In the genomic region with DNA sequence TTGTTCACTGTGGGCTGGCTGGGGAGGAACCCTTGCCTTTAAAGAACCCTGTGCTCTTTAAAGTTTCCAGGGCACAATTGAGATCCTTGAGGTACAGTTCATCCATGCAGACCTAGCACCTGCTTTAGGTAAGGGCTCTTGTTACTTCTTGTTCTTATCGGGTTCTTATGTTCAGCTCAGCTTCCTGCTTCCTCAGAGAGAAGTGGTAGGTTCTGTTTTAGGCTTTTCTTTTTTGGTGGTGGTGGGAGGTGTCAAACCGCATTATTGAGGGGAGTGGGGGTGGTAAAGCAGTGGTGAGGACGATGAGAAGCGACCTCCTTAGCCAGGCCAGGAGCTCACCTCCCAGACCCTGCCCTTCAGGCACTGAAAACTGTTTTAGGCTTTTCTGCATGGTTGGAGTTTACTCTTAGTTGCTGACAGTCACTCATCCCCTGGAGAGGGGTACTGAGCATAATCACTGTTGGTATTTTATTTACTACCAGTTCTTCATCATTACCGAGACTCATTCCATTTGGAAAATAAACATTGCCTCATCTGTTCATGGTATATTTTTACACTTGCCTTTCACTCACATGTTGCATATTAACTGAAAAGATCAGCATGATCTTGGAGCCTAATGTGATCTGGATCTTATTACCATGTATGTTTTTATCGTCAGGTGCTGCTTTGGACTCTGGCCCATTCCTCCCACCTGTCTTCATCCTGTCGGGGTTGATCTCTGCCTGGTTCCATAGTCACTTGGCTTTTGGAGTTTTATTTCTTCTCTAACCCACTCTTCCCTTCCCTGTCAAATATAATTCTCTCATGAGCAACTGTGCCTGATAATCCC, we compare ENCODE assay signal across 1 cellular context.
TF ChIP-seq lines count a peak whose summit lies in the region.

No MANE protein-coding gene starts in this region.

TF ChIP-seq in GM12878, 131 proteins besides CTCF, POLR2A, EP300 and RAD21:
- TF ChIP-seq NR2F1 (conservative IDR thresholded peaks at IDR 0.05) (no peak), ZNF217 (IDR thresholded peaks at IDR 0.05) (no peak), SPI1 (IDR thresholded peaks at IDR 0.05; ENCODE audit: borderline replicate concordance, insufficient read depth, low read depth, low read length) (0 out of 2 replicates have a peak, but pooled peaks have one; percentile 6), MTA2 (IDR thresholded peaks at IDR 0.05; ENCODE audit: low read depth) (0 out of 2 replicates have a peak, but pooled peaks have one; percentile 10), RUNX3 (IDR thresholded peaks at IDR 0.05; ENCODE audit: low read length) (peak; percentile 86), MEF2A (IDR thresholded peaks at IDR 0.05; ENCODE audit: insufficient read depth, low read depth, low read length) (peak; percentile 47; the same call in 1 of the 2 replicates)
